ENCODE assay signal across 11 cellular contexts in genomic region chr4:35447474-35447873, GRCh38.
"Had no signal": no experiment of that assay in that cellular context is flagged by ENCODE, and none has a peak within 500 bp of the region (broad histone marks: within the 10 kb centered on the region; RNA-seq: fewer than 3 reads in every experiment).

No MANE protein-coding gene starts in this region.

- H3K4me2 ChIP-seq: GM23338 had no signal

- H3K4me3 ChIP-seq: GM23248, GM23338, HAP-1 had no signal

- H3K9ac ChIP-seq: GM23248 had no signal

- H3K4me3 Mint-ChIP-seq: GM23338, H9, HFFc6 had no signal

- H3K4me1 Mint-ChIP-seq: GM23338, H9 had no signal

- H3K27ac Mint-ChIP-seq: GM23338, H9, HFFc6 had no signal

- H3K27ac ChIP-seq: GM23248 had no signal

- ATAC-seq: GM23338, HCT116 had no signal

- FAIRE-seq: H1, H54 had no signal

- H2AFZ ChIP-seq: GM23248, GM23338 had no signal

- DNase-seq: GM23248, GOT3, H7, H9, HCEC 1CT, HFFc6 had no signal

- H3K36me3 ChIP-seq: HAP-1 had no signal
